ENCODE assay signal across 13 cellular contexts in the genomic region with DNA sequence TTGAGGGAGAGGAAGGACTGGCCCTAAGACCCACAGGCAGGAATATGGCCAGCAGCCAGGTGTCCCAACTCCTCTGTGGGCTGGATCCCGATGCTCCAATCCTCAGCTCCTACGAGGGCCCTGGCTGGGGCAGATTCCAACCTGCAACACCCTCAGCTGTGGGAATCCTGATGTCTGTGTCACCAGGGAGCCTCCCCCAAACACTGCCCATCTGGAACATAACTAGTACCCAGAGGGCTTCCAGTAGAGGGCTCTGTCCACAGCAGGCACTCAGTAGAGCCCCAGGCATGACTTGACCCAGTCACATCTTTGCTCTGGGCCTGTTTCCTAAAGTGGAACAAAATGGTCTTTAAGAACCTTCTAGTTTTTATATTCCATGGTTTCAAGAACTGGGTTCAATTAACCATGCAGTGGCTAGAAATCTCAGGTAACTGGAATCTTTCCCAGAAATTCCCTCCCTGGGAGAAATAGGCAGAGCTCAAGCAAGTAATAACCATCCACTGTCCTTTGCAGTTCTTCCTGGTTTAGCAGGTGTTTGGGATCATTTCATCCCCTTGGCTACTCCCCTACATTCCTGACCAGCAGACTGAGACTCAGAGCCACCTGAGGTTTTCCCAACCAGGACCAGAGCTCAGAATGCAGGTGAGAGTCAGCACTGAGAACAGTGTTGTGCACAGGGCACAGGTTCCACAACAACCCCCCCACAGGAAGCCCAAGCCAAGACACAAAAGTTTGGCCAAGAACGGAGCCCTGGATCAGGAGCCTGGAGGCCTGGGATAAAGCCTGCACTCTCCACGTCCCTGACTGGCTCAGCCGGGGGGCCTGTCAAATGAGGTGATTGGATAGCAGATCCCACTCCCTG. TPM values are rescaled to one million over a fixed set of nuclear protein-coding genes. Genes with fewer than 3 reads are reported as not detected.
DNase-seq lines count a peak whose midpoint lies in the region; ATAC-seq and TF ChIP-seq lines count a peak whose summit lies in the region.
"Had no signal": no experiment of that assay in that cellular context is flagged by ENCODE, and none has a peak within 500 bp of the region (broad histone marks: within the 10 kb centered on the region; RNA-seq: fewer than 3 reads in every experiment).

No MANE protein-coding gene starts in this region.

- peaks cover 63% of the 10 kb centered on the region for H3K4me1 ChIP-seq in OCI-LY7 (ENCODE audit: insufficient read depth, low read length, poor library complexity, severe bottlenecking)

- no peaks in the 10 kb centered on the region for H4K20me1 ChIP-seq in OCI-LY7 (ENCODE audit: insufficient read depth, low read length)

- no TSS peak for BruUV-seq in OCI-LY7 (replicated peaks; lab: Mats Ljungman, UMichigan)

- CTCF ChIA-PET in OCI-LY7 (lab: Charles Lee; ENCODE audit: unreplicated experiment) = no interaction called here

- H3K4me1 Mint-ChIP-seq in T-helper 17 cell = peaks cover 5% of the 10 kb centered on the region
- peaks cover 3% of the 10 kb centered on the region for H3K4me1 Mint-ChIP-seq in activated T-cell treated with anti-CD3 and anti-CD28 coated beads, Interleukin-2, amount 50 U/mL, for 24 hours (ENCODE audit: low read depth)
- H3K4me1 Mint-ChIP-seq: stimulated activated effector memory CD8-positive, alpha-beta T cell treated with anti-CD3 and anti-CD28 coated beads, Interleukin-12 subunit alpha, Interleukin-12 subunit beta, amount 100 ng/mL, for 72 hours had no signal

- no peaks in the 10 kb centered on the region for H3K36me3 ChIP-seq in OCI-LY7 (ENCODE audit: insufficient read depth, low read length)

- ATAC-seq in Right ventricle myocardium inferior (no peak), T-helper 17 cell (no peak)
- ATAC-seq: stimulated activated effector memory CD8-positive, alpha-beta T cell treated with anti-CD3 and anti-CD28 coated beads, Interleukin-12 subunit alpha, Interleukin-12 subunit beta, amount 100 ng/mL, for 72 hours had no signal

- H2AFZ ChIP-seq in OCI-LY7 (ENCODE audit: low read length) = no peak overlapping the region

- DNase-seq in Right ventricle myocardium inferior (ENCODE audit: missing footprints) (peak; percentile 9), cardiac septum (ENCODE audit: low spot score) (no peak), OCI-LY7 (ENCODE audit: low spot score) (no peak), germinal center (ENCODE audit: low spot score) (peak; percentile 23), NCI-H187 treated with DMSO at 0.1 percent for 48 hours (lab: John Stamatoyannopoulos, UW) (no peak), T-helper 17 cell (no peak), SKM-1 treated with dmso at 0.1 percent for 144 hours (lab: John Stamatoyannopoulos, UW; ENCODE audit: unreplicated experiment) (no peak)
- DNase-seq in activated T-cell treated with anti-CD3 and anti-CD28 coated beads, Interleukin-2, amount 50 U/mL, for 24 hours = no peak
- DNase-seq: activated gamma-delta T cell treated with Interleukin-2 at 50 U/mL for 16 hours, C1 segment of cervical spinal cord had no signal

- peaks cover 21% of the 10 kb centered on the region for H3K27me3 Mint-ChIP-seq in T-helper 17 cell
- peaks cover 16% of the 10 kb centered on the region for H3K27me3 Mint-ChIP-seq in activated T-cell treated with anti-CD3 and anti-CD28 coated beads, Interleukin-2, amount 50 U/mL, for 24 hours

- no peaks in the 10 kb centered on the region for H3K9me2 ChIP-seq in OCI-LY7 (ENCODE audit: insufficient read depth, low read length)

- no peak overlapping the region for H3K27ac ChIP-seq in OCI-LY7 (ENCODE audit: low read depth, low read length, poor library complexity, severe bottlenecking)
- H3K27ac ChIP-seq: VCaP had no signal

- no peak overlapping the region for H3K4me3 ChIP-seq in OCI-LY7 (ENCODE audit: low read depth, low read length, poor library complexity, severe bottlenecking)

- no peaks in the 10 kb centered on the region for H3K9me3 ChIP-seq in OCI-LY7 (ENCODE audit: low read length)
- H3K9me3 ChIP-seq in T-helper 17 cell (ENCODE audit: control insufficient read depth, low read length, poor library complexity, severe bottlenecking) = no peaks in the 10 kb centered on the region

- POLR2A ChIA-PET in OCI-LY7 (lab: Charles Lee) = interaction anchor here (0.6 kb wide), 1 partner anchor 19 kb away, joined by 3 read pairs; no protein-coding TSS in a partner anchor

- peaks cover 5% of the 10 kb centered on the region for H3K36me3 Mint-ChIP-seq in T-helper 17 cell (ENCODE audit: low read depth)
- H3K36me3 Mint-ChIP-seq in activated T-cell treated with anti-CD3 and anti-CD28 coated beads, Interleukin-2, amount 50 U/mL, for 24 hours (ENCODE audit: low read depth) = no peaks in the 10 kb centered on the region
- H3K36me3 Mint-ChIP-seq: stimulated activated effector memory CD8-positive, alpha-beta T cell treated with anti-CD3 and anti-CD28 coated beads, Interleukin-12 subunit alpha, Interleukin-12 subunit beta, amount 100 ng/mL, for 72 hours had no signal

- TF ChIP-seq CTCF in OCI-LY7 (conservative IDR thresholded peaks at IDR 0.05; ENCODE audit: low read length) = peak; percentile 43

- H3K4me3 Mint-ChIP-seq in T-helper 17 cell = no peak overlapping the region
- no peak overlapping the region for H3K4me3 Mint-ChIP-seq in activated T-cell treated with anti-CD3 and anti-CD28 coated beads, Interleukin-2, amount 50 U/mL, for 24 hours
- H3K4me3 Mint-ChIP-seq: stimulated activated effector memory CD8-positive, alpha-beta T cell treated with anti-CD3 and anti-CD28 coated beads, Interleukin-12 subunit alpha, Interleukin-12 subunit beta, amount 100 ng/mL, for 72 hours had no signal

- no peaks in the 10 kb centered on the region for H3K9me3 Mint-ChIP-seq in activated T-cell treated with anti-CD3 and anti-CD28 coated beads, Interleukin-2, amount 50 U/mL, for 24 hours
- H3K9me3 Mint-ChIP-seq: stimulated activated effector memory CD8-positive, alpha-beta T cell treated with anti-CD3 and anti-CD28 coated beads, Interleukin-12 subunit alpha, Interleukin-12 subunit beta, amount 100 ng/mL, for 72 hours had no signal

- H3K79me2 ChIP-seq in OCI-LY7 (ENCODE audit: insufficient read depth, low read depth, low read length) = no peaks in the 10 kb centered on the region

- intact Hi-C loops in Right ventricle myocardium inferior (cut with DNase I) (no loop called here), cardiac septum (cut with DNase I) (loop anchor here (5.0 kb wide), 1 partner anchor 154 kb away; no protein-coding TSS in a partner anchor), OCI-LY7 (cut with micrococcal nuclease; ENCODE audit: unreplicated experiment) (no loop called here)

- no peak overlapping the region for H3K27ac Mint-ChIP-seq in T-helper 17 cell
- no peak overlapping the region for H3K27ac Mint-ChIP-seq in activated T-cell treated with anti-CD3 and anti-CD28 coated beads, Interleukin-2, amount 50 U/mL, for 24 hours
- H3K27ac Mint-ChIP-seq: stimulated activated effector memory CD8-positive, alpha-beta T cell treated with anti-CD3 and anti-CD28 coated beads, Interleukin-12 subunit alpha, Interleukin-12 subunit beta, amount 100 ng/mL, for 72 hours had no signal

- no peak overlapping the region for H3K4me2 ChIP-seq in OCI-LY7 (ENCODE audit: low read length)

RNA-seq across cellular contexts. Expression of a gene that starts 20.8 kb away (rescaled TPM):
- total RNA-seq in Right ventricle myocardium inferior (0.35 TPM), cardiac septum (0.48 TPM), OCI-LY7 (2022) (not detected in 2 replicates), T-helper 17 cell (1 to 10 TPM in 1 of 2 donors, under 1 TPM in 1; 0.30 to 1.5 TPM)
- total RNA-seq in OCI-LY7 (2014; rRNA removed; shearing (Covaris generic)) = not detected in 2 replicates
- total RNA-seq: glomerular endothelial cell had no signal

Comparison
In these comparisons a context has a peak if more than half of its experiments do, and no peak if none do; other contexts are left out.
1. DNase-seq: peak in Right ventricle myocardium inferior (single experiment) and germinal center (single experiment); none in cardiac septum (single experiment), OCI-LY7 (single experiment), NCI-H187 treated with DMSO at 0.1 percent for 48 hours (single experiment), T-helper 17 cell (0 of 3), activated T-cell treated with anti-CD3 and anti-CD28 coated beads, Interleukin-2, amount 50 U/mL, for 24 hours (single experiment) and SKM-1 treated with dmso at 0.1 percent for 144 hours (single experiment).